Comparison of ENCODE assay signal across 20 cellular contexts in genomic region chr12:46669720-46670119, GRCh38.
DNase-seq lines count a peak whose midpoint lies in the region; TF ChIP-seq lines count a peak whose summit lies in the region.
"Had no signal": no experiment of that assay in that cellular context is flagged by ENCODE, and none has a peak within 500 bp of the region (broad histone marks: within the 10 kb centered on the region; RNA-seq: fewer than 3 reads in every experiment).

No MANE protein-coding gene starts in this region.

- peaks cover 16 to 30% of the 10 kb centered on the region in 2 experiments for H3K9me3 Mint-ChIP-seq in H9

- H2BK20ac ChIP-seq in H9 (ENCODE audit: low read depth, low read length, poor library complexity, severe bottlenecking) = no peak overlapping the region

- intact Hi-C loops in PC-9 (cut with micrococcal nuclease; ENCODE audit: unreplicated experiment) = loop anchor here (10.0 kb wide), 1 partner anchor 405 kb away; the partner anchor contains the start of gene SLC38A1

- H3K56ac ChIP-seq in H9 (ENCODE audit: insufficient read length, low read depth, low read length) = no peak overlapping the region

- H3K27ac ChIP-seq in H9 (ENCODE audit: insufficient read length, low read depth, low read length) (peak overlapping the region; percentile 93), mesenchymal stem cell (ENCODE audit: low read length, poor library complexity, severe bottlenecking) (no peak overlapping the region), PC-9 (no peak overlapping the region)

- peak overlapping the region; percentile 86 to 96 (median 91) for H3K27ac Mint-ChIP-seq in H9
- H3K27ac Mint-ChIP-seq: CD4-positive, CD25-positive, alpha-beta regulatory T cell had no signal

- POLR2A ChIA-PET in PC-9 (lab: Charles Lee; ENCODE audit: unreplicated experiment) = interaction anchor here (0.5 to 0.6 kb wide), 2 partner anchors 11 to 1529 kb away, joined by 6 to 10 read pairs; no protein-coding TSS in a partner anchor

- H3K23ac ChIP-seq in H9 (ENCODE audit: insufficient read length, low read depth, low read length) (no peak overlapping the region), mesenchymal stem cell (ENCODE audit: low read length in 2 of 2) (no peak overlapping the region)

- no peaks in the 10 kb centered on the region for H4K20me1 ChIP-seq in H9 (ENCODE audit: control insufficient read depth, insufficient read depth, insufficient read length)
- no peaks in the 10 kb centered on the region for H4K20me1 ChIP-seq in PC-9 (ENCODE audit: insufficient read depth)

- H3F3A ChIP-seq in PC-9 (ENCODE audit: insufficient read depth, low read depth) = peaks cover 12% of the 10 kb centered on the region

- H2AFZ ChIP-seq in H9 (ENCODE audit: low read length) (no peak overlapping the region), mesenchymal stem cell (ENCODE audit: low read depth, low read length) (no peak overlapping the region), PC-9 (no peak overlapping the region)

- no peaks in the 10 kb centered on the region for H3K9me2 ChIP-seq in PC-9 (ENCODE audit: insufficient read depth)

- no peak overlapping the region for H3K9ac ChIP-seq in H9 (ENCODE audit: extremely low read depth, insufficient read length, low read length)
- H3K9ac ChIP-seq in NT2/D1 (ENCODE audit: insufficient read length, low read depth) = no peak overlapping the region
- H3K9ac ChIP-seq in mesenchymal stem cell (ENCODE audit: low read length) = no peak overlapping the region

- H3K4me2 ChIP-seq in H9 (ENCODE audit: insufficient read depth, insufficient read length, low read length) (peak overlapping the region; percentile 9), mesenchymal stem cell (ENCODE audit: low read length, poor library complexity, severe bottlenecking) (no peak overlapping the region), PC-9 (no peak overlapping the region)

- no peak overlapping the region for H3K14ac ChIP-seq in H9 (ENCODE audit: insufficient read depth, low read length)
- H3K14ac ChIP-seq in mesenchymal stem cell (ENCODE audit: low read length in 2 of 2) = no peak overlapping the region

- H3K36me3 ChIP-seq in NT2/D1 (ENCODE audit: insufficient read depth, insufficient read length, low read length) (no peaks in the 10 kb centered on the region), mesenchymal stem cell (ENCODE audit: control insufficient read depth in 1 of 2, insufficient read depth in 2 of 2, low read depth in 1 of 2, low read length in 2 of 2) (no peaks in the 10 kb centered on the region), PC-9 (ENCODE audit: low read depth) (no peaks in the 10 kb centered on the region)

- H2AK5ac ChIP-seq in H9 (ENCODE audit: insufficient read length, low read length) = no peak overlapping the region
- no peak overlapping the region for H2AK5ac ChIP-seq in mesenchymal stem cell (ENCODE audit: low read length, severe bottlenecking)

- H3K79me2 ChIP-seq in H9 (ENCODE audit: insufficient read depth, low read length) (no peaks in the 10 kb centered on the region), PC-9 (ENCODE audit: low read depth) (no peaks in the 10 kb centered on the region)

- H2BK15ac ChIP-seq in H9 (ENCODE audit: low read depth, low read length) (no peak overlapping the region), mesenchymal stem cell (ENCODE audit: low read depth, poor library complexity, severe bottlenecking) (peak overlapping the region; percentile 73)

- DNase-seq in H9 (peak; percentile 92), NT2/D1 (ENCODE audit: low read depth, low spot score) (peak; percentile 93), iPS DF 19.7 (ENCODE audit: low read depth, low spot score) (peak; percentile 89), mesenchymal stem cell (no peak), A172 (ENCODE audit: low spot score) (no peak), PC-9 (no peak)
- DNase-seq in effector CD4-positive, alpha-beta T cell = no peak
- DNase-seq in activated CD4-positive, alpha-beta T cell treated with anti-CD3 and anti-CD28 coated beads for 1 hour = no peak
- DNase-seq: Caco-2; CD4-positive, CD25-positive, alpha-beta regulatory T cell; DMS 273 treated with DMSO at 0.1 percent for 48 hours; DMS79 treated with DMSO at 0.1 percent for 48 hours; KBM-7; MM.1S; NCI-H1048; NCI-H1417 treated with DMSO at 0.1 percent for 48 hours; NCI-H187; NCI-H446 treated with DMSO at 0.1 percent for 48 hours; NCI-H526 treated with DMSO at 0.1 percent for 48 hours had no signal

- H2BK5ac ChIP-seq in H9 (ENCODE audit: insufficient read length, low read length) = no peak overlapping the region
- H2BK5ac ChIP-seq in mesenchymal stem cell (ENCODE audit: low read depth, low read length, poor library complexity, severe bottlenecking) = no peak overlapping the region

- BruUV-seq in PC-9 (replicated peaks; lab: Mats Ljungman, UMichigan) = no TSS peak

- H3K27me3 ChIP-seq in H9 (ENCODE audit: insufficient read depth, low read length) = no peaks in the 10 kb centered on the region
- no peaks in the 10 kb centered on the region for H3K27me3 ChIP-seq in NT2/D1 (ENCODE audit: insufficient read depth, insufficient read length)
- no peaks in the 10 kb centered on the region for H3K27me3 ChIP-seq in mesenchymal stem cell (ENCODE audit: control insufficient read depth in 1 of 2, insufficient read depth in 1 of 2, low read length in 2 of 2)
- H3K27me3 ChIP-seq in PC-9 (ENCODE audit: insufficient read depth, low read depth) = no peaks in the 10 kb centered on the region

- H4K91ac ChIP-seq in H9 (ENCODE audit: insufficient read length, low read depth, low read length) = no peak overlapping the region
- H4K91ac ChIP-seq in mesenchymal stem cell (ENCODE audit: low read length) = no peak overlapping the region

- no peak overlapping the region for H4K8ac ChIP-seq in H9 (replicated peaks; ENCODE audit: insufficient read length, low read depth, low read length)
- H4K8ac ChIP-seq in mesenchymal stem cell (ENCODE audit: low read length) = no peak overlapping the region

- H2BK12ac ChIP-seq in H9 (ENCODE audit: insufficient read length, low read depth, low read length) (no peak overlapping the region), mesenchymal stem cell (ENCODE audit: low read length in 2 of 2) (no peak overlapping the region)

- TF ChIP-seq CTCF in H9 (conservative IDR thresholded peaks at IDR 0.05) (no peak), PC-9 (conservative IDR thresholded peaks at IDR 0.05) (no peak)

- H3K4me1 ChIP-seq in H9 (ENCODE audit: insufficient read depth, low read length) (peaks cover 2% of the 10 kb centered on the region; the same call in 1 of the 2 replicates), NT2/D1 (ENCODE audit: insufficient read depth, insufficient read length) (peaks cover 8% of the 10 kb centered on the region), mesenchymal stem cell (ENCODE audit: control insufficient read depth, insufficient read depth, low read depth, low read length) (no peaks in the 10 kb centered on the region), PC-9 (replicated peaks; ENCODE audit: insufficient read depth) (peaks cover 27% of the 10 kb centered on the region)
- H3K4me1 ChIP-seq: Caco-2 had no signal

- no peaks in the 10 kb centered on the region for H3K79me1 ChIP-seq in H9 (ENCODE audit: insufficient read depth, low read depth, low read length, poor library complexity, severe bottlenecking)
- no peaks in the 10 kb centered on the region for H3K79me1 ChIP-seq in mesenchymal stem cell (replicated peaks; ENCODE audit: low read length, poor library complexity, severe bottlenecking)

- no peaks in the 10 kb centered on the region for H3K23me2 ChIP-seq in H9 (ENCODE audit: insufficient read length, low read depth, low read length, poor library complexity, severe bottlenecking)

- CTCF ChIA-PET in PC-9 (lab: Charles Lee) = no interaction called here

- peak overlapping the region in 1 of 2 experiments; percentile 23; a peak in 2 of 5 replicates for H3K4me3 Mint-ChIP-seq in H9
- H3K4me3 Mint-ChIP-seq: CD4-positive, CD25-positive, alpha-beta regulatory T cell had no signal

- H3K4me3 ChIP-seq in NT2/D1 (ENCODE audit: insufficient read length, low read depth) (no peak overlapping the region), mesenchymal stem cell (ENCODE audit: insufficient read depth in 1 of 2, low read depth in 1 of 2, low read length in 2 of 2) (no peak overlapping the region), PC-9 (no peak overlapping the region)
- H3K4me3 ChIP-seq: GM12878 had no signal

- peaks cover 23 to 32% (median 30%) of the 10 kb centered on the region in 3 experiments for H3K36me3 Mint-ChIP-seq in H9 (ENCODE audit: insufficient read depth in 1 of 3, low read depth in 3 of 3)

- H3K9me3 ChIP-seq in H9 (ENCODE audit: control insufficient read depth, low read depth, low read length) = peaks cover 6% of the 10 kb centered on the region
- peaks cover 48% of the 10 kb centered on the region for H3K9me3 ChIP-seq in NT2/D1 (ENCODE audit: insufficient read depth, low read length)
- no peaks in the 10 kb centered on the region for H3K9me3 ChIP-seq in mesenchymal stem cell (ENCODE audit: control insufficient read depth, low read length)
- H3K9me3 ChIP-seq in PC-9 (ENCODE audit: insufficient read depth, low read depth) = peaks cover 15% of the 10 kb centered on the region; the same call in 1 of the 2 replicates
- H3K9me3 ChIP-seq: Caco-2 had no signal

- H3K4me1 Mint-ChIP-seq in H9 = peaks cover 38 to 44% of the 10 kb centered on the region in 2 experiments
- H3K4me1 Mint-ChIP-seq: CD4-positive, CD25-positive, alpha-beta regulatory T cell had no signal

- H3K18ac ChIP-seq in H9 (ENCODE audit: insufficient read length, low read depth, low read length) = no peak overlapping the region
- peak overlapping the region in 1 of 2 experiments; percentile 5 for H3K18ac ChIP-seq in mesenchymal stem cell (ENCODE audit: low read depth in 1 of 2, low read length in 2 of 2)

- H3T11ph ChIP-seq in H9 (ENCODE audit: low read length) = no peak overlapping the region

- no peaks in the 10 kb centered on the region for H3K27me3 Mint-ChIP-seq in H9 (ENCODE audit: low read depth)

- H3K4ac ChIP-seq in H9 (ENCODE audit: low read depth, low read length) (no peak overlapping the region), mesenchymal stem cell (ENCODE audit: low read depth in 1 of 2, low read length in 2 of 2) (no peak overlapping the region)

- no peak overlapping the region for H4K5ac ChIP-seq in H9 (ENCODE audit: insufficient read length, low read depth, low read length)

- no CpG with 5 or more reads among the region's 2 CpGs for WGBS in H9 (ENCODE audit: extremely low coverage, insufficient read length, low lambda C conversion rate)
- 35% methylated on average over 2 of the region's 2 CpGs for WGBS in mesenchymal stem cell

- no peak overlapping the region for H2BK120ac ChIP-seq in H9 (ENCODE audit: low read depth, low read length, poor library complexity, severe bottlenecking)
- no peak overlapping the region for H2BK120ac ChIP-seq in mesenchymal stem cell (ENCODE audit: low read depth, low read length)

Comparison
In these comparisons a context has a peak if more than half of its experiments do, and no peak if none do; other contexts are left out.
1. DNase-seq: peak in H9 (single experiment), NT2/D1 (single experiment) and iPS DF 19.7 (single experiment); none in mesenchymal stem cell (single experiment), effector CD4-positive, alpha-beta T cell (single experiment), A172 (single experiment), PC-9 (0 of 2) and activated CD4-positive, alpha-beta T cell treated with anti-CD3 and anti-CD28 coated beads for 1 hour (single experiment).